Comparison of ENCODE assay signal across 34 cellular contexts in genomic region chr6:158508450-158508849, GRCh38.
"Had no signal": no experiment of that assay in that cellular context is flagged by ENCODE, and none has a peak within 500 bp of the region (broad histone marks: within the 10 kb centered on the region; RNA-seq: fewer than 3 reads in every experiment).

No MANE protein-coding gene starts in this region.

- H3K27ac ChIP-seq: adrenal gland, ascending aorta, body of pancreas, brain microvascular endothelial cell, breast epithelium, cardiac muscle cell had no signal

- FAIRE-seq: astrocyte, bronchial epithelial cell had no signal

- H3K4me3 ChIP-seq: adrenal gland, ascending aorta, body of pancreas, breast epithelium, cardiac muscle cell had no signal

- H3K4me1 ChIP-seq: adrenal gland, ascending aorta, breast epithelium had no signal

- H3K36me3 ChIP-seq: adrenal gland, brain microvascular endothelial cell, cardiac muscle cell had no signal

- H3K27me3 ChIP-seq: adrenal gland, ascending aorta, body of pancreas, brain microvascular endothelial cell, breast epithelium, cardiac muscle cell had no signal

- H3K9me3 ChIP-seq: adrenal gland, ascending aorta, body of pancreas, breast epithelium had no signal

- DNase-seq: activated effector memory CD4-positive, alpha-beta T cell treated with anti-CD3 and anti-CD28 coated beads, Interleukin-2, amount 50 U/mL, for 16 hours; activated effector memory CD4-positive, alpha-beta T cell treated with Interleukin-2 at 50 U/mL for 16 hours; activated gamma-delta T cell; activated gamma-delta T cell treated with Interleukin-2 at 50 U/mL for 16 hours; activated naive CD4-positive, alpha-beta T cell; activated naive CD4-positive, alpha-beta T cell treated with anti-CD3 and anti-CD28 coated beads for 36 hours; activated naive CD4-positive, alpha-beta T cell treated with anti-CD3 and anti-CD28 coated beads, Interleukin-2, amount 10 ng/mL, durations not matched to agents 7 days and 5 days; activated naive CD4-positive, alpha-beta T cell treated with anti-CD3 and anti-CD28 coated beads, Interleukin-2, amount 50 U/mL, for 16 hours; activated naive CD4-positive, alpha-beta T cell treated with Interleukin-2 at 50 U/mL for 16 hours; activated naive CD8-positive, alpha-beta T cell treated with anti-CD3 and anti-CD28 coated beads for 36 hours; activated naive CD8-positive, alpha-beta T cell treated with anti-CD3 and anti-CD28 coated beads, Interleukin-2, amount 10 ng/mL, durations not matched to agents 7 days and 5 days; activated naive CD8-positive, alpha-beta T cell treated with anti-CD3 and anti-CD28 coated beads, Interleukin-2, amount 50 U/mL, for 24 hours; activated T-cell treated with anti-CD3 and anti-CD28 coated beads, Interleukin-2, amount 50 U/mL, for 1 hour; activated T-cell treated with anti-CD3 and anti-CD28 coated beads, Interleukin-2, amount 50 U/mL, for 24 hours; activated T-cell treated with anti-CD3 and anti-CD28 coated beads, Interleukin-2, amount 50 U/mL, for 4 hours; activated T-cell treated with anti-CD3 and anti-CD28 coated beads, Interleukin-2, amount 50 U/mL, for 48 hours; activated T-cell treated with anti-CD3 and anti-CD28 coated beads, Interleukin-2, amount 50 U/mL, for 72 hours; adrenal gland; amniotic stem cell; amygdala; anterior cingulate cortex; aorta; body of pancreas; brain microvascular endothelial cell; caudate nucleus; central memory CD4-positive, alpha-beta T cell; cerebellar nuclear complex had no signal

- ATAC-seq: activated naive CD4-positive, alpha-beta T cell treated with anti-CD3 and anti-CD28 coated beads, Interleukin-2, amount 50 U/mL, for 72 hours; activated naive CD8-positive, alpha-beta T cell treated with anti-CD3 and anti-CD28 coated beads, Interleukin-2, amount 50 U/mL, for 24 hours; activated T-cell treated with anti-CD3 and anti-CD28 coated beads, Interleukin-2, amount 50 U/mL, for 4 hours; activated T-cell treated with anti-CD3 and anti-CD28 coated beads, Interleukin-2, amount 50 U/mL, for 72 hours; activated T-helper 17 cell treated with anti-CD3 and anti-CD28 coated beads, Interleukin-2, amount 50 U/mL, for 72 hours; body of pancreas had no signal
